In genomic region chr2:178194600-178195389, GRCh38 we compare ENCODE assay signal across 1 cellular context.
TF ChIP-seq lines count a peak whose summit lies in the region.

No MANE protein-coding gene starts in this region.

TF ChIP-seq in HepG2, 621 proteins besides CTCF, POLR2A, EP300 and RAD21 (continued from another document and continues in another):
- peak; percentile 41 for TF ChIP-seq ZNF800 (CRISPR knock-in tag; IDR thresholded peaks at IDR 0.05)
- TF ChIP-seq HES4 (CRISPR knock-in tag; IDR thresholded peaks at IDR 0.05; ENCODE audit: borderline replicate concordance), result 0 out of 2 replicates have a peak, but pooled peaks have one; percentile 59
- TF ChIP-seq KDM2A (CRISPR knock-in tag; IDR thresholded peaks at IDR 0.05; ENCODE audit: borderline replicate concordance, low read depth), result peak; percentile 25; the same call in 1 of the 2 replicates
- TF ChIP-seq ZNF749 (CRISPR knock-in tag; IDR thresholded peaks at IDR 0.05; ENCODE audit: borderline replicate concordance), result 0 out of 2 replicates have a peak, but pooled peaks have one; percentile 5
- TF ChIP-seq ZNF691 (CRISPR knock-in tag; IDR thresholded peaks at IDR 0.05; ENCODE audit: borderline replicate concordance, low read depth), result no peak
- TF ChIP-seq SATB2 (CRISPR knock-in tag; IDR thresholded peaks at IDR 0.05), result no peak
- no peak for TF ChIP-seq MED13 (CRISPR knock-in tag; IDR thresholded peaks at IDR 0.05)
- TF ChIP-seq ZNF687 (CRISPR knock-in tag; IDR thresholded peaks at IDR 0.05), result peak; percentile 29
- TF ChIP-seq ADNP (CRISPR knock-in tag; IDR thresholded peaks at IDR 0.05), result no peak
- 0 out of 2 replicates have a peak, but pooled peaks have one; percentile 31 for TF ChIP-seq NR1H2 (CRISPR knock-in tag; IDR thresholded peaks at IDR 0.05; ENCODE audit: borderline replicate concordance, low read depth)
- TF ChIP-seq SNAPC5 (CRISPR knock-in tag; IDR thresholded peaks at IDR 0.05; ENCODE audit: borderline replicate concordance), result no peak
- 0 out of 2 replicates have a peak, but pooled peaks have one; percentile 49 for TF ChIP-seq SALL2 (CRISPR knock-in tag; IDR thresholded peaks at IDR 0.05)
- TF ChIP-seq ATRX (CRISPR knock-in tag; IDR thresholded peaks at IDR 0.05; ENCODE audit: borderline replicate concordance), result no peak
- no peak for TF ChIP-seq HIVEP1 (CRISPR knock-in tag; IDR thresholded peaks at IDR 0.05)
- TF ChIP-seq ETV5 (CRISPR knock-in tag; IDR thresholded peaks at IDR 0.05; ENCODE audit: borderline replicate concordance), result no peak
- TF ChIP-seq TCF7 (IDR thresholded peaks at IDR 0.05; ENCODE audit: low read depth), result no peak
- TF ChIP-seq YEATS2 (CRISPR knock-in tag; IDR thresholded peaks at IDR 0.05; ENCODE audit: borderline replicate concordance), result no peak
- TF ChIP-seq ZNF496 (CRISPR knock-in tag; IDR thresholded peaks at IDR 0.05; ENCODE audit: insufficient replicate concordance), result no peak
- no peak for TF ChIP-seq ZNF432 (CRISPR knock-in tag; IDR thresholded peaks at IDR 0.05; ENCODE audit: borderline replicate concordance)
- no peak for TF ChIP-seq ZNF205 (CRISPR knock-in tag; IDR thresholded peaks at IDR 0.05)
- 0 out of 2 replicates have a peak, but pooled peaks have one; percentile 4 for TF ChIP-seq SAP130 (CRISPR knock-in tag; IDR thresholded peaks at IDR 0.05; ENCODE audit: low read depth)
- TF ChIP-seq ZNF777 (CRISPR knock-in tag; IDR thresholded peaks at IDR 0.05), result peak; percentile 14; the same call in 1 of the 2 replicates
- TF ChIP-seq SRSF9 (IDR thresholded peaks at IDR 0.05; ENCODE audit: borderline replicate concordance, insufficient read depth, low read depth, low read length, poor library complexity, severe bottlenecking), result no peak
- TF ChIP-seq ZNF556 (CRISPR knock-in tag; IDR thresholded peaks at IDR 0.05; ENCODE audit: borderline replicate concordance), result 0 out of 2 replicates have a peak, but pooled peaks have one; percentile 2
- TF ChIP-seq REST (IDR thresholded peaks at IDR 0.05; ENCODE audit: borderline replicate concordance in 1 of 2, low read depth in 1 of 2, low read length in 2 of 2), result no peak
- TF ChIP-seq ZNF547 (CRISPR knock-in tag; IDR thresholded peaks at IDR 0.05), result no peak
- peak; percentile 89; the same call in 1 of the 2 replicates for TF ChIP-seq ZNF512B (CRISPR knock-in tag; IDR thresholded peaks at IDR 0.05; ENCODE audit: borderline replicate concordance)
- 0 out of 4 replicates have a peak, but pooled peaks of 1 of the 2 experiments have one; percentile 40 for TF ChIP-seq HMGXB4 (CRISPR knock-in tag; IDR thresholded peaks at IDR 0.05; ENCODE audit: borderline replicate concordance in 1 of 2, low read depth in 1 of 2)
- TF ChIP-seq TEAD3 (CRISPR knock-in tag; optimal IDR thresholded peaks at IDR 0.05; ENCODE audit: borderline replicate concordance), result no peak
- TF ChIP-seq ZNF3 (CRISPR knock-in tag; IDR thresholded peaks at IDR 0.05), result no peak
- TF ChIP-seq ZBTB7B (CRISPR knock-in tag; IDR thresholded peaks at IDR 0.05), result no peak
- TF ChIP-seq ZNF784 (CRISPR knock-in tag; IDR thresholded peaks at IDR 0.05; ENCODE audit: borderline replicate concordance), result no peak
- no peak for TF ChIP-seq HNF1B (CRISPR knock-in tag; IDR thresholded peaks at IDR 0.05)
- TF ChIP-seq MTERF4 (CRISPR knock-in tag; IDR thresholded peaks at IDR 0.05), result 0 out of 2 replicates have a peak, but pooled peaks have one; percentile 33
- peak; percentile 77; the same call in 1 of the 2 replicates for TF ChIP-seq ZNF430 (CRISPR knock-in tag; IDR thresholded peaks at IDR 0.05)
- peak; percentile 52; the same call in 1 of the 2 replicates for TF ChIP-seq ZBTB14 (CRISPR knock-in tag; IDR thresholded peaks at IDR 0.05)
